22 cellular contexts compared by ENCODE assay signal in genomic region chr13:64480648-64481047, GRCh38.
"Had no signal": no experiment of that assay in that cellular context is flagged by ENCODE, and none has a peak within 500 bp of the region (broad histone marks: within the 10 kb centered on the region; RNA-seq: fewer than 3 reads in every experiment).

No MANE protein-coding gene starts in this region.

- H3K36me3 Mint-ChIP-seq: activated CD8-positive, alpha-beta memory T cell treated with anti-CD3 and anti-CD28 coated beads, Interleukin-2, amount 10 ng/mL, durations not matched to agents 7 days and 5 days; activated naive CD8-positive, alpha-beta T cell treated with anti-CD3 and anti-CD28 coated beads for 36 hours; T-cell had no signal

- DNase-seq: activated B cell treated with CpG ODN at 0.5 μM for 24 hours; activated CD4-positive, alpha-beta memory T cell treated with anti-CD3 and anti-CD28 coated beads, Interleukin-2, amount 10 ng/mL, durations not matched to agents 7 days and 5 days; activated CD4-positive, alpha-beta T cell treated with anti-CD3 and anti-CD28 coated beads for 4 hours; activated CD8-positive, alpha-beta memory T cell treated with anti-CD3 and anti-CD28 coated beads, Interleukin-2, amount 10 ng/mL, durations not matched to agents 7 days and 5 days; activated naive CD4-positive, alpha-beta T cell; activated naive CD8-positive, alpha-beta T cell treated with anti-CD3 and anti-CD28 coated beads for 36 hours; brain microvascular endothelial cell; central memory CD4-positive, alpha-beta T cell; colonic mucosa; endodermal cell; head of caudate nucleus; midbrain; pancreas; right lobe of liver; small intestine; stimulated activated CD4-positive, alpha-beta T cell treated with anti-CD3 and anti-CD28 coated beads, Interleukin-4, amount 100 ng/mL, for 1 hour; stimulated activated naive CD8-positive, alpha-beta T cell treated with anti-CD3 and anti-CD28 coated beads, Interleukin-15, amount 100 ng/mL, for 72 hours; T-cell; T-helper 9 cell; upper lobe of left lung had no signal

- H3K4me3 Mint-ChIP-seq: activated B cell treated with CpG ODN at 0.5 μM for 24 hours; activated CD4-positive, alpha-beta memory T cell treated with anti-CD3 and anti-CD28 coated beads, Interleukin-2, amount 10 ng/mL, durations not matched to agents 7 days and 5 days; activated CD8-positive, alpha-beta memory T cell treated with anti-CD3 and anti-CD28 coated beads, Interleukin-2, amount 10 ng/mL, durations not matched to agents 7 days and 5 days; activated naive CD8-positive, alpha-beta T cell treated with anti-CD3 and anti-CD28 coated beads for 36 hours; activated T-helper 17 cell treated with anti-CD3 and anti-CD28 coated beads, Interleukin-2, amount 50 U/mL, for 72 hours; endodermal cell; neural crest cell; stimulated activated naive CD8-positive, alpha-beta T cell treated with anti-CD3 and anti-CD28 coated beads, Interleukin-15, amount 100 ng/mL, for 72 hours; T-cell had no signal

- H3K27me3 Mint-ChIP-seq: activated B cell treated with CpG ODN at 0.5 μM for 24 hours; activated CD4-positive, alpha-beta memory T cell treated with anti-CD3 and anti-CD28 coated beads, Interleukin-2, amount 10 ng/mL, durations not matched to agents 7 days and 5 days; activated CD8-positive, alpha-beta memory T cell treated with anti-CD3 and anti-CD28 coated beads, Interleukin-2, amount 10 ng/mL, durations not matched to agents 7 days and 5 days; activated naive CD8-positive, alpha-beta T cell treated with anti-CD3 and anti-CD28 coated beads for 36 hours; activated T-helper 17 cell treated with anti-CD3 and anti-CD28 coated beads, Interleukin-2, amount 50 U/mL, for 72 hours; stimulated activated naive CD8-positive, alpha-beta T cell treated with anti-CD3 and anti-CD28 coated beads, Interleukin-15, amount 100 ng/mL, for 72 hours; T-cell had no signal

- H3K4me3 ChIP-seq: colonic mucosa, pancreas, right lobe of liver, upper lobe of left lung had no signal

- H3K27me3 ChIP-seq: brain microvascular endothelial cell, colonic mucosa, pancreas, right lobe of liver, upper lobe of left lung had no signal

- H3K9me3 ChIP-seq: colonic mucosa, pancreas, right lobe of liver had no signal

- H3K36me3 ChIP-seq: brain microvascular endothelial cell, colonic mucosa, pancreas, right lobe of liver, upper lobe of left lung had no signal

- H3K4me1 ChIP-seq: colonic mucosa, pancreas, right lobe of liver, upper lobe of left lung had no signal

- H3K9me3 Mint-ChIP-seq: activated CD4-positive, alpha-beta memory T cell treated with anti-CD3 and anti-CD28 coated beads, Interleukin-2, amount 10 ng/mL, durations not matched to agents 7 days and 5 days had no signal

- H3K27ac ChIP-seq: brain microvascular endothelial cell, colonic mucosa, pancreas, right lobe of liver, upper lobe of left lung had no signal

- H3K4me1 Mint-ChIP-seq: activated B cell treated with CpG ODN at 0.5 μM for 24 hours; activated CD4-positive, alpha-beta memory T cell treated with anti-CD3 and anti-CD28 coated beads, Interleukin-2, amount 10 ng/mL, durations not matched to agents 7 days and 5 days; activated CD8-positive, alpha-beta memory T cell treated with anti-CD3 and anti-CD28 coated beads, Interleukin-2, amount 10 ng/mL, durations not matched to agents 7 days and 5 days; activated naive CD8-positive, alpha-beta T cell treated with anti-CD3 and anti-CD28 coated beads for 36 hours; activated T-helper 17 cell treated with anti-CD3 and anti-CD28 coated beads, Interleukin-2, amount 50 U/mL, for 72 hours; endodermal cell; stimulated activated naive CD8-positive, alpha-beta T cell treated with anti-CD3 and anti-CD28 coated beads, Interleukin-15, amount 100 ng/mL, for 72 hours; T-cell had no signal

- H3K27ac Mint-ChIP-seq: activated B cell treated with CpG ODN at 0.5 μM for 24 hours; activated CD4-positive, alpha-beta memory T cell treated with anti-CD3 and anti-CD28 coated beads, Interleukin-2, amount 10 ng/mL, durations not matched to agents 7 days and 5 days; activated CD8-positive, alpha-beta memory T cell treated with anti-CD3 and anti-CD28 coated beads, Interleukin-2, amount 10 ng/mL, durations not matched to agents 7 days and 5 days; activated naive CD8-positive, alpha-beta T cell treated with anti-CD3 and anti-CD28 coated beads for 36 hours; activated T-helper 17 cell treated with anti-CD3 and anti-CD28 coated beads, Interleukin-2, amount 50 U/mL, for 72 hours; endodermal cell; stimulated activated naive CD8-positive, alpha-beta T cell treated with anti-CD3 and anti-CD28 coated beads, Interleukin-15, amount 100 ng/mL, for 72 hours; T-cell had no signal
